ENCODE assay signal across 8 cellular contexts in genomic region chrX:2889045-2889605, GRCh38. TPM values are rescaled to one million over a fixed set of nuclear protein-coding genes. Genes with fewer than 3 reads are reported as not detected.
DNase-seq lines count a peak whose midpoint lies in the region; ATAC-seq and TF ChIP-seq lines count a peak whose summit lies in the region.

No MANE protein-coding gene starts in this region.

- H3K36me3 ChIP-seq in mesenchymal stem cell (ENCODE audit: control insufficient read depth in 1 of 2, insufficient read depth in 2 of 2, low read depth in 1 of 2, low read length in 2 of 2) (no peaks in the 10 kb centered on the region), upper lobe of right lung (no peaks in the 10 kb centered on the region)

- peak overlapping the region; percentile 79 for H3K9ac ChIP-seq in mesenchymal stem cell (ENCODE audit: low read length)

- no peak overlapping the region for H3K4ac ChIP-seq in mesenchymal stem cell (ENCODE audit: low read depth in 1 of 2, low read length in 2 of 2)

- no peak for ATAC-seq in upper lobe of right lung
- ATAC-seq in GM18511 (IDR thresholded peaks at IDR 0.05; ENCODE audit: unreplicated experiment): no peak

- H3K9me3 Mint-ChIP-seq in activated naive CD4-positive, alpha-beta T cell treated with anti-CD3 and anti-CD28 coated beads, Interleukin-2, amount 10 ng/mL, durations not matched to agents 7 days and 5 days: no peaks in the 10 kb centered on the region

- peaks cover 11% of the 10 kb centered on the region for H3K4me1 Mint-ChIP-seq in activated naive CD4-positive, alpha-beta T cell treated with anti-CD3 and anti-CD28 coated beads, Interleukin-2, amount 10 ng/mL, durations not matched to agents 7 days and 5 days

- no peaks in the 10 kb centered on the region for H3K27me3 ChIP-seq in mesenchymal stem cell (ENCODE audit: control insufficient read depth in 1 of 2, insufficient read depth in 1 of 2, low read length in 2 of 2)
- H3K27me3 ChIP-seq in upper lobe of right lung: no peaks in the 10 kb centered on the region

- H2BK5ac ChIP-seq in mesenchymal stem cell (ENCODE audit: low read depth, low read length, poor library complexity, severe bottlenecking): no peak overlapping the region

- H3K27ac ChIP-seq in mesenchymal stem cell (ENCODE audit: low read length, poor library complexity, severe bottlenecking) (no peak overlapping the region), upper lobe of right lung (no peak overlapping the region)

- DNase-seq in activated naive CD4-positive, alpha-beta T cell treated with anti-CD3 and anti-CD28 coated beads, Interleukin-2, amount 10 ng/mL, durations not matched to agents 7 days and 5 days: no peak
- no peak for DNase-seq in activated naive CD4-positive, alpha-beta T cell (lab: John Stamatoyannopoulos, UW)
- peak; percentile 12 for DNase-seq in astrocyte of the hippocampus (ENCODE audit: low read depth, low spot score)
- no peak for DNase-seq in mesenchymal stem cell
- DNase-seq in upper lobe of right lung: no peak
- no peak for DNase-seq in GF-D8 (lab: John Stamatoyannopoulos, UW)
- DNase-seq in mesenteric fat pad (ENCODE audit: low spot score): no peak

- peaks cover 12% of the 10 kb centered on the region for H3K27me3 Mint-ChIP-seq in activated naive CD4-positive, alpha-beta T cell treated with anti-CD3 and anti-CD28 coated beads, Interleukin-2, amount 10 ng/mL, durations not matched to agents 7 days and 5 days

- WGBS in mesenchymal stem cell: 86% methylated on average over 8 of the region's 11 CpGs

- H3K4me2 ChIP-seq in mesenchymal stem cell (ENCODE audit: low read length, poor library complexity, severe bottlenecking): peak overlapping the region; percentile 53

- intact Hi-C loops in upper lobe of right lung (cut with DNase I): no loop called here

- H3K27ac Mint-ChIP-seq in activated naive CD4-positive, alpha-beta T cell treated with anti-CD3 and anti-CD28 coated beads, Interleukin-2, amount 10 ng/mL, durations not matched to agents 7 days and 5 days: no peak overlapping the region

- H3K4me3 ChIP-seq in mesenchymal stem cell (ENCODE audit: insufficient read depth in 1 of 2, low read depth in 1 of 2, low read length in 2 of 2) (peak overlapping the region in 1 of 2 experiments; percentile 83), upper lobe of right lung (peak overlapping the region; percentile 48)

- CTCF ChIA-PET in activated naive CD4-positive, alpha-beta T cell treated with anti-CD3 and anti-CD28 coated beads, Interleukin-2, amount 10 ng/mL, durations not matched to agents 7 days and 5 days (lab: Charles Lee): no interaction called here

- H3K14ac ChIP-seq in mesenchymal stem cell (ENCODE audit: low read length in 2 of 2): no peak overlapping the region

- peak overlapping the region; percentile 68 for H3K4me3 Mint-ChIP-seq in activated naive CD4-positive, alpha-beta T cell treated with anti-CD3 and anti-CD28 coated beads, Interleukin-2, amount 10 ng/mL, durations not matched to agents 7 days and 5 days

- no peaks in the 10 kb centered on the region for H3K36me3 Mint-ChIP-seq in activated naive CD4-positive, alpha-beta T cell treated with anti-CD3 and anti-CD28 coated beads, Interleukin-2, amount 10 ng/mL, durations not matched to agents 7 days and 5 days

- H3K79me1 ChIP-seq in mesenchymal stem cell (replicated peaks; ENCODE audit: low read length, poor library complexity, severe bottlenecking): no peaks in the 10 kb centered on the region

- no peak overlapping the region for H2BK12ac ChIP-seq in mesenchymal stem cell (ENCODE audit: low read length in 2 of 2)

- peak overlapping the region in 1 of 2 experiments; percentile 12 for H3K18ac ChIP-seq in mesenchymal stem cell (ENCODE audit: low read depth in 1 of 2, low read length in 2 of 2)

- no peak overlapping the region for H2BK120ac ChIP-seq in mesenchymal stem cell (ENCODE audit: low read depth, low read length)

- TF ChIP-seq CTCF in upper lobe of right lung (IDR thresholded peaks at IDR 0.05): no peak

- H3K23ac ChIP-seq in mesenchymal stem cell (ENCODE audit: low read length in 2 of 2): no peak overlapping the region

- H2AK5ac ChIP-seq in mesenchymal stem cell (ENCODE audit: low read length, severe bottlenecking): no peak overlapping the region

- no peak overlapping the region for H2BK15ac ChIP-seq in mesenchymal stem cell (ENCODE audit: low read depth, poor library complexity, severe bottlenecking)

- H2AFZ ChIP-seq in mesenchymal stem cell (ENCODE audit: low read depth, low read length): no peak overlapping the region

- no peak overlapping the region for H4K8ac ChIP-seq in mesenchymal stem cell (ENCODE audit: low read length)

- H3K4me1 ChIP-seq in mesenchymal stem cell (ENCODE audit: control insufficient read depth, insufficient read depth, low read depth, low read length) (no peaks in the 10 kb centered on the region), upper lobe of right lung (no peaks in the 10 kb centered on the region)

- H4K91ac ChIP-seq in mesenchymal stem cell (ENCODE audit: low read length): no peak overlapping the region

- H3K9me3 ChIP-seq in mesenchymal stem cell (ENCODE audit: control insufficient read depth, low read length) (no peaks in the 10 kb centered on the region), upper lobe of right lung (no peaks in the 10 kb centered on the region)

RNA-seq across cellular contexts. Expression of gene ARSD, which starts 40.0 kb away (rescaled TPM):
- polyA plus RNA-seq in mesenchymal stem cell (2013, experiment 1 of 2): 10.0 TPM
- 9.5 TPM for polyA plus RNA-seq in mesenchymal stem cell (2013, experiment 2 of 2)
- 35.1 TPM for total RNA-seq in upper lobe of right lung
- 33.0 TPM for total RNA-seq in mesenteric fat pad
